In genomic region chr19:17512574-17512939, GRCh38 we compare ENCODE assay signal across 9 cellular contexts. TPM values are rescaled to one million over a fixed set of nuclear protein-coding genes. Genes with fewer than 3 reads are reported as not detected.
DNase-seq lines count a peak whose midpoint lies in the region; ATAC-seq, FAIRE-seq and TF ChIP-seq lines count a peak whose summit lies in the region.
"Had no signal": no experiment of that assay in that cellular context is flagged by ENCODE, and none has a peak within 500 bp of the region (broad histone marks: within the 10 kb centered on the region; RNA-seq: fewer than 3 reads in every experiment).

No MANE protein-coding gene starts in this region.

- no peak for TF ChIP-seq CTCF in AG04449 (IDR thresholded peaks at IDR 0.05; ENCODE audit: insufficient read depth, low read length, missing control alignments)
- no peak for TF ChIP-seq CTCF in HL-60 (IDR thresholded peaks at IDR 0.05; ENCODE audit: insufficient read depth, low read length)
- TF ChIP-seq CTCF in breast epithelium (IDR thresholded peaks at IDR 0.05), result no peak
- no peak for TF ChIP-seq CTCF in mucosa of descending colon (IDR thresholded peaks at IDR 0.05)
- no peak for TF ChIP-seq CTCF in D721Med (IDR thresholded peaks at IDR 0.05; ENCODE audit: insufficient read depth, missing control alignments)

- peak overlapping the region; percentile 92 for H3K27ac ChIP-seq in HL-60 (replicated peaks)
- H3K27ac ChIP-seq in breast epithelium, result peak overlapping the region; percentile 94 to 99

- no peaks in the 10 kb centered on the region for H3K27me3 ChIP-seq in HL-60 (ENCODE audit: insufficient read depth, poor library complexity, severe bottlenecking)
- no peaks in the 10 kb centered on the region for H3K27me3 ChIP-seq in breast epithelium

- CTCF ChIA-PET in AG04449 (lab: Yijun Ruan, JAX), result interaction anchor here (1.2 kb wide), 1 partner anchor 24 kb away, joined by 4 read pairs; no protein-coding TSS in a partner anchor

- DNase-seq in AG04449 (ENCODE audit: low read depth, low spot score) (no peak), HL-60 (ENCODE audit: low read depth in 1 of 2, low spot score in 1 of 2) (no peak), breast epithelium (ENCODE audit: low spot score in 2 of 2) (no peak), mucosa of descending colon (no peak), dermis blood vessel endothelial cell (no peak), D721Med (ENCODE audit: insufficient read length, low spot score) (no peak)
- no peak for DNase-seq in stimulated activated CD4-positive, alpha-beta T cell treated with anti-CD3 and anti-CD28 coated beads, Interleukin-1b, Interleukin-23, amount 100 ng/mL, for 48 hours

- no peak for FAIRE-seq in D721Med (lab: Jason Lieb, UNC)
- FAIRE-seq: TTC549 had no signal

- POLR2A ChIA-PET in AG04449 (lab: Yijun Ruan, JAX), result interaction anchor here (2.6 kb wide), 1 partner anchor 11 kb away, joined by 7 read pairs; no protein-coding TSS in a partner anchor

- TF ChIP-seq POLR2A in breast epithelium (IDR thresholded peaks at IDR 0.05), result no peak

- peak overlapping the region; percentile 85 for H3K4me3 ChIP-seq in AG04449 (ENCODE audit: low read depth, low read length)
- H3K4me3 ChIP-seq in HL-60 (replicated peaks; ENCODE audit: insufficient read depth, low read length), result peak overlapping the region; percentile 74
- H3K4me3 ChIP-seq in breast epithelium, result peak overlapping the region; percentile 82 to 96 (median 90)
- H3K4me3 ChIP-seq in mucosa of descending colon, result peak overlapping the region; percentile 71

- H3K9me3 ChIP-seq in breast epithelium (peaks cover 3 to 6% of the 10 kb centered on the region in 2 donors), mucosa of descending colon (peaks cover 4% of the 10 kb centered on the region)

- no peak for ATAC-seq in mucosa of descending colon
- ATAC-seq in GM19351 (IDR thresholded peaks at IDR 0.05; ENCODE audit: unreplicated experiment), result no peak

- H3K36me3 ChIP-seq in breast epithelium (no peaks in the 10 kb centered on the region), mucosa of descending colon (ENCODE audit: low read depth) (peaks cover 3% of the 10 kb centered on the region)

- H3K4me1 ChIP-seq in breast epithelium (peaks cover 0 to 7% of the 10 kb centered on the region in 2 donors), mucosa of descending colon (ENCODE audit: low read depth) (peaks cover 14% of the 10 kb centered on the region)

- intact Hi-C loops in breast epithelium (cut with DNase I; ENCODE audit: low total_unique reads), result no loop called here
- intact Hi-C loops in mucosa of descending colon (cut with DNase I, micrococcal nuclease), result no loop called here

RNA-seq across cellular contexts. Expression of gene PGLS, which starts 1.1 kb away (rescaled TPM):
- total RNA-seq in breast epithelium (10 to 100 TPM; 62.2 to 89.8 (median 72.4) TPM), mucosa of descending colon (100 to 1,000 TPM in 1 of 3 donors, 10 to 100 TPM in 2; 62.3 to 103 (median 77.7) TPM), dermis blood vessel endothelial cell (65.7 and 74.7 TPM in 2 replicates)

RNA-seq across cellular contexts. Expression of gene SLC27A1, which starts 42.2 kb away (rescaled TPM):
- total RNA-seq in breast epithelium (10 to 100 TPM; 32.4 to 35.4 (median 34.8) TPM), mucosa of descending colon (10 to 100 TPM in 1 of 3 donors, 1 to 10 TPM in 2; 5.7 to 17.2 (median 6.2) TPM), dermis blood vessel endothelial cell (31.7 and 35.5 TPM in 2 replicates)

RNA-seq across cellular contexts. Expression of gene COLGALT1, which starts 42.9 kb away (rescaled TPM):
- total RNA-seq in breast epithelium (10 to 100 TPM; 45.1 to 99.9 (median 57.0) TPM), mucosa of descending colon (10 to 100 TPM; 50.1 to 71.0 (median 50.8) TPM), dermis blood vessel endothelial cell (105 and 106 TPM in 2 replicates)

RNA-seq across cellular contexts. Expression of gene NXNL1, which starts 51.8 kb away (rescaled TPM):
- total RNA-seq in breast epithelium, result under 1 TPM in 1 of 3 donors, not detected in 2; 0.64 TPM
- total RNA-seq in mucosa of descending colon, result not detected
- total RNA-seq in dermis blood vessel endothelial cell, result not detected in 2 replicates
